Comparison of ENCODE assay signal across 2 cellular contexts in the genomic region with DNA sequence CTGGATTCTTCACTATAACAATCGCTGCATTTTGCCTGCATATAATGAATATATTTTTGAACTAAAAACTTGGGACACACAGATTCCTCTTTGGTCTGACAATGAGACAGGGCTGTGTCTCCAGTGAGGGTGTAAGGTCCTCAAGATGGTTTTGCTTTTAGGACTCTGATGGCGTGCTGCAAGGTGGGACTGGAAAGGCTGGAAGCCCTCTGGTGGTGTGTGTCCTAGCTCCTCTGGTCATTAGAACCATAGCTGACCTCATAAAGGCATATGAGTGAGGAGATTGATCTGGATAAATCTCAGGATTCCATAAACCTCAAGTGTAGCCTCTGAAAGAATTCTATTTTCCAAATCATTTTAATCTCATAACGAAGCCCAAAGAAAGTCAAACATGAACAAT.
TF ChIP-seq lines count a peak whose summit lies in the region.

No MANE protein-coding gene starts in this region.

TF ChIP-seq in HepG2, 621 proteins besides CTCF, POLR2A, EP300 and RAD21 (continues in another document):
- TF ChIP-seq, protein P1, sequence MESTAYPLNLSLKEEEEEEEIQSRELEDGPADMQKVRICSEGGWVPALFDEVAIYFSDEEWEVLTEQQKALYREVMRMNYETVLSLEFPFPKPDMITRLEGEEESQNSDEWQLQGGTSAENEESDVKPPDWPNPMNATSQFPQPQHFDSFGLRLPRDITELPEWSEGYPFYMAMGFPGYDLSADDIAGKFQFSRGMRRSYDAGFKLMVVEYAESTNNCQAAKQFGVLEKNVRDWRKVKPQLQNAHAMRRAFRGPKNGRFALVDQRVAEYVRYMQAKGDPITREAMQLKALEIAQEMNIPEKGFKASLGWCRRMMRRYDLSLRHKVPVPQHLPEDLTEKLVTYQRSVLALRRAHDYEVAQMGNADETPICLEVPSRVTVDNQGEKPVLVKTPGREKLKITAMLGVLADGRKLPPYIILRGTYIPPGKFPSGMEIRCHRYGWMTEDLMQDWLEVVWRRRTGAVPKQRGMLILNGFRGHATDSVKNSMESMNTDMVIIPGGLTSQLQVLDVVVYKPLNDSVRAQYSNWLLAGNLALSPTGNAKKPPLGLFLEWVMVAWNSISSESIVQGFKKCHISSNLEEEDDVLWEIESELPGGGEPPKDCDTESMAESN (CRISPR knock-in tag; conservative IDR thresholded peaks at IDR 0.05) = no peak
- TF ChIP-seq ZNF598 (CRISPR knock-in tag; IDR thresholded peaks at IDR 0.05; ENCODE audit: borderline replicate concordance) (no peak), ZNF12 (CRISPR knock-in tag; IDR thresholded peaks at IDR 0.05) (no peak), ZNF546 (CRISPR knock-in tag; conservative IDR thresholded peaks at IDR 0.05) (no peak), SAP130 (CRISPR knock-in tag; IDR thresholded peaks at IDR 0.05; ENCODE audit: low read depth) (no peak), ZBTB7A (CRISPR knock-in tag; IDR thresholded peaks at IDR 0.05) (no peak), HNRNPL (IDR thresholded peaks at IDR 0.05; ENCODE audit: low read depth, low read length) (no peak), SRSF4 (IDR thresholded peaks at IDR 0.05; ENCODE audit: low read depth, low read length, poor library complexity, severe bottlenecking) (no peak), GTF3A (CRISPR knock-in tag; conservative IDR thresholded peaks at IDR 0.05) (no peak), HOXD1 (CRISPR knock-in tag; IDR thresholded peaks at IDR 0.05) (no peak), BCL6 (CRISPR knock-in tag; IDR thresholded peaks at IDR 0.05) (no peak), MED1 (CRISPR knock-in tag; IDR thresholded peaks at IDR 0.05) (no peak), MATR3 (CRISPR knock-in tag; IDR thresholded peaks at IDR 0.05) (no peak)
- TF ChIP-seq, protein P2, sequence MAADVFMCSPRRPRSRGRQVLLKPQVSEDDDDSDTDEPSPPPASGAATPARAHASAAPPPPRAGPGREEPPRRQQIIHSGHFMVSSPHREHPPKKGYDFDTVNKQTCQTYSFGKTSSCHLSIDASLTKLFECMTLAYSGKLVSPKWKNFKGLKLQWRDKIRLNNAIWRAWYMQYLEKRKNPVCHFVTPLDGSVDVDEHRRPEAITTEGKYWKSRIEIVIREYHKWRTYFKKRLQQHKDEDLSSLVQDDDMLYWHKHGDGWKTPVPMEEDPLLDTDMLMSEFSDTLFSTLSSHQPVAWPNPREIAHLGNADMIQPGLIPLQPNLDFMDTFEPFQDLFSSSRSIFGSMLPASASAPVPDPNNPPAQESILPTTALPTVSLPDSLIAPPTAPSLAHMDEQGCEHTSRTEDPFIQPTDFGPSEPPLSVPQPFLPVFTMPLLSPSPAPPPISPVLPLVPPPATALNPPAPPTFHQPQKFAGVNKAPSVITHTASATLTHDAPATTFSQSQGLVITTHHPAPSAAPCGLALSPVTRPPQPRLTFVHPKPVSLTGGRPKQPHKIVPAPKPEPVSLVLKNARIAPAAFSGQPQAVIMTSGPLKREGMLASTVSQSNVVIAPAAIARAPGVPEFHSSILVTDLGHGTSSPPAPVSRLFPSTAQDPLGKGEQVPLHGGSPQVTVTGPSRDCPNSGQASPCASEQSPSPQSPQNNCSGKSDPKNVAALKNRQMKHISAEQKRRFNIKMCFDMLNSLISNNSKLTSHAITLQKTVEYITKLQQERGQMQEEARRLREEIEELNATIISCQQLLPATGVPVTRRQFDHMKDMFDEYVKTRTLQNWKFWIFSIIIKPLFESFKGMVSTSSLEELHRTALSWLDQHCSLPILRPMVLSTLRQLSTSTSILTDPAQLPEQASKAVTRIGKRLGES (CRISPR knock-in tag; IDR thresholded peaks at IDR 0.05; ENCODE audit: borderline replicate concordance) = no peak
- TF ChIP-seq, protein P3, sequence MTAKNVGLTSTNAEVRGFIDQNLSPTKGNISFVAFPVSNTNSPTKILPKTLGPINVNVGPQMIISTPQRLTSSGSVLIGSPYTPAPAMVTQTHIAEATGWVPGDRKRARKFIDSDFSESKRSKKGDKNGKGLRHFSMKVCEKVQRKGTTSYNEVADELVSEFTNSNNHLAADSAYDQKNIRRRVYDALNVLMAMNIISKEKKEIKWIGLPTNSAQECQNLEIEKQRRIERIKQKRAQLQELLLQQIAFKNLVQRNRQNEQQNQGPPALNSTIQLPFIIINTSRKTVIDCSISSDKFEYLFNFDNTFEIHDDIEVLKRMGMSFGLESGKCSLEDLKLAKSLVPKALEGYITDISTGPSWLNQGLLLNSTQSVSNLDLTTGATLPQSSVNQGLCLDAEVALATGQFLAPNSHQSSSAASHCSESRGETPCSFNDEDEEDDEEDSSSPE (CRISPR knock-in tag; IDR thresholded peaks at IDR 0.05) = no peak
- TF ChIP-seq, protein P4, sequence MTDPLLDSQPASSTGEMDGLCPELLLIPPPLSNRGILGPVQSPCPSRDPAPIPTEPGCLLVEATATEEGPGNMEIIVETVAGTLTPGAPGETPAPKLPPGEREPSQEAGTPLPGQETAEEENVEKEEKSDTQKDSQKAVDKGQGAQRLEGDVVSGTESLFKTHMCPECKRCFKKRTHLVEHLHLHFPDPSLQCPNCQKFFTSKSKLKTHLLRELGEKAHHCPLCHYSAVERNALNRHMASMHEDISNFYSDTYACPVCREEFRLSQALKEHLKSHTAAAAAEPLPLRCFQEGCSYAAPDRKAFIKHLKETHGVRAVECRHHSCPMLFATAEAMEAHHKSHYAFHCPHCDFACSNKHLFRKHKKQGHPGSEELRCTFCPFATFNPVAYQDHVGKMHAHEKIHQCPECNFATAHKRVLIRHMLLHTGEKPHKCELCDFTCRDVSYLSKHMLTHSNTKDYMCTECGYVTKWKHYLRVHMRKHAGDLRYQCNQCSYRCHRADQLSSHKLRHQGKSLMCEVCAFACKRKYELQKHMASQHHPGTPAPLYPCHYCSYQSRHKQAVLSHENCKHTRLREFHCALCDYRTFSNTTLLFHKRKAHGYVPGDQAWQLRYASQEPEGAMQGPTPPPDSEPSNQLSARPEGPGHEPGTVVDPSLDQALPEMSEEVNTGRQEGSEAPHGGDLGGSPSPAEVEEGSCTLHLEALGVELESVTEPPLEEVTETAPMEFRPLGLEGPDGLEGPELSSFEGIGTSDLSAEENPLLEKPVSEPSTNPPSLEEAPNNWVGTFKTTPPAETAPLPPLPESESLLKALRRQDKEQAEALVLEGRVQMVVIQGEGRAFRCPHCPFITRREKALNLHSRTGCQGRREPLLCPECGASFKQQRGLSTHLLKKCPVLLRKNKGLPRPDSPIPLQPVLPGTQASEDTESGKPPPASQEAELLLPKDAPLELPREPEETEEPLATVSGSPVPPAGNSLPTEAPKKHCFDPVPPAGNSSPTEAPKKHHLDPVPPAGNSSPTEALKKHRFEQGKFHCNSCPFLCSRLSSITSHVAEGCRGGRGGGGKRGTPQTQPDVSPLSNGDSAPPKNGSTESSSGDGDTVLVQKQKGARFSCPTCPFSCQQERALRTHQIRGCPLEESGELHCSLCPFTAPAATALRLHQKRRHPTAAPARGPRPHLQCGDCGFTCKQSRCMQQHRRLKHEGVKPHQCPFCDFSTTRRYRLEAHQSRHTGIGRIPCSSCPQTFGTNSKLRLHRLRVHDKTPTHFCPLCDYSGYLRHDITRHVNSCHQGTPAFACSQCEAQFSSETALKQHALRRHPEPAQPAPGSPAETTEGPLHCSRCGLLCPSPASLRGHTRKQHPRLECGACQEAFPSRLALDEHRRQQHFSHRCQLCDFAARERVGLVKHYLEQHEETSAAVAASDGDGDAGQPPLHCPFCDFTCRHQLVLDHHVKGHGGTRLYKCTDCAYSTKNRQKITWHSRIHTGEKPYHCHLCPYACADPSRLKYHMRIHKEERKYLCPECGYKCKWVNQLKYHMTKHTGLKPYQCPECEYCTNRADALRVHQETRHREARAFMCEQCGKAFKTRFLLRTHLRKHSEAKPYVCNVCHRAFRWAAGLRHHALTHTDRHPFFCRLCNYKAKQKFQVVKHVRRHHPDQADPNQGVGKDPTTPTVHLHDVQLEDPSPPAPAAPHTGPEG (CRISPR knock-in tag; IDR thresholded peaks at IDR 0.05) = no peak

TF ChIP-seq in neural cell, 6 proteins besides CTCF, POLR2A, EP300 and RAD21:
- TF ChIP-seq, protein P5, sequence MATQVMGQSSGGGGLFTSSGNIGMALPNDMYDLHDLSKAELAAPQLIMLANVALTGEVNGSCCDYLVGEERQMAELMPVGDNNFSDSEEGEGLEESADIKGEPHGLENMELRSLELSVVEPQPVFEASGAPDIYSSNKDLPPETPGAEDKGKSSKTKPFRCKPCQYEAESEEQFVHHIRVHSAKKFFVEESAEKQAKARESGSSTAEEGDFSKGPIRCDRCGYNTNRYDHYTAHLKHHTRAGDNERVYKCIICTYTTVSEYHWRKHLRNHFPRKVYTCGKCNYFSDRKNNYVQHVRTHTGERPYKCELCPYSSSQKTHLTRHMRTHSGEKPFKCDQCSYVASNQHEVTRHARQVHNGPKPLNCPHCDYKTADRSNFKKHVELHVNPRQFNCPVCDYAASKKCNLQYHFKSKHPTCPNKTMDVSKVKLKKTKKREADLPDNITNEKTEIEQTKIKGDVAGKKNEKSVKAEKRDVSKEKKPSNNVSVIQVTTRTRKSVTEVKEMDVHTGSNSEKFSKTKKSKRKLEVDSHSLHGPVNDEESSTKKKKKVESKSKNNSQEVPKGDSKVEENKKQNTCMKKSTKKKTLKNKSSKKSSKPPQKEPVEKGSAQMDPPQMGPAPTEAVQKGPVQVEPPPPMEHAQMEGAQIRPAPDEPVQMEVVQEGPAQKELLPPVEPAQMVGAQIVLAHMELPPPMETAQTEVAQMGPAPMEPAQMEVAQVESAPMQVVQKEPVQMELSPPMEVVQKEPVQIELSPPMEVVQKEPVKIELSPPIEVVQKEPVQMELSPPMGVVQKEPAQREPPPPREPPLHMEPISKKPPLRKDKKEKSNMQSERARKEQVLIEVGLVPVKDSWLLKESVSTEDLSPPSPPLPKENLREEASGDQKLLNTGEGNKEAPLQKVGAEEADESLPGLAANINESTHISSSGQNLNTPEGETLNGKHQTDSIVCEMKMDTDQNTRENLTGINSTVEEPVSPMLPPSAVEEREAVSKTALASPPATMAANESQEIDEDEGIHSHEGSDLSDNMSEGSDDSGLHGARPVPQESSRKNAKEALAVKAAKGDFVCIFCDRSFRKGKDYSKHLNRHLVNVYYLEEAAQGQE (IDR thresholded peaks at IDR 0.05; ENCODE audit: borderline replicate concordance) = no peak
- TF ChIP-seq EZH2 (IDR thresholded peaks at IDR 0.05; ENCODE audit: borderline replicate concordance, insufficient read depth, low read length, poor library complexity, severe bottlenecking) = no peak
- no peak for TF ChIP-seq MXI1 (conservative IDR thresholded peaks at IDR 0.05; ENCODE audit: poor library complexity, severe bottlenecking)
- TF ChIP-seq SMC3 (conservative IDR thresholded peaks at IDR 0.05; ENCODE audit: poor library complexity) = no peak
- TF ChIP-seq TAF1 (IDR thresholded peaks at IDR 0.05; ENCODE audit: low read depth) = no peak
- TF ChIP-seq POLR2AphosphoS5 (IDR thresholded peaks at IDR 0.05) = no peak
